ENCODE assay signal across 37 cellular contexts in the genomic region with DNA sequence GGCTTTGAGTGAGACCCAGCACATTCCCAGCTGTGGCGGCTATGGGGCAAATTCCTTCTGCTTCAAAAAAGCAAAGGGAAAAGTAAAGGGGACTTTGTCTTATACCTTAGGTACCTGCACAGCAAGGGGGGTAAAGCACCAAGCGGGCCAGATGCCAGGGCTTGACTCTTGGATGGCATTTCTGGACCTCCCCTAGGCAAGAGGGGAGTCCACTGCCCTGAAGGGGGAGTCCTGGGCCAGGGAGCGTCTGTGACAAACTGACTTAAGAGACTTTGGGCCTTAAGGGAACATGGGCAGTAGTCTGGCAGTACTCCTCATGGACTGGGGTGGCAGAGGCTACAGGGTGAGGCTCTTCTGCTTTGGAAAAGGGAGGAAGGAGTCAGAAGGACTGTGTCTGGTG. TPM values are rescaled to one million over a fixed set of nuclear protein-coding genes. Genes with fewer than 3 reads are reported as not detected.
"Had no signal": no experiment of that assay in that cellular context is flagged by ENCODE, and none has a peak within 500 bp of the region (broad histone marks: within the 10 kb centered on the region; RNA-seq: fewer than 3 reads in every experiment).

No MANE protein-coding gene starts in this region.

- H3K4me3 ChIP-seq: ascending aorta, breast epithelium, cardiac muscle cell, coronary artery, dorsolateral prefrontal cortex, esophagus muscularis mucosa, gastrocnemius medialis, heart left ventricle had no signal

- H3K4me1 Mint-ChIP-seq: activated CD4-positive, alpha-beta T cell treated with anti-CD3 and anti-CD28 coated beads for 36 hours; activated CD4-positive, alpha-beta T cell treated with anti-CD3 and anti-CD28 coated beads, Interleukin-2, amount 10 ng/mL, durations not matched to agents 24 days and 14 days; activated CD8-positive, alpha-beta memory T cell treated with anti-CD3 and anti-CD28 coated beads, Interleukin-2, amount 10 ng/mL, durations not matched to agents 7 days and 5 days; activated naive CD4-positive, alpha-beta T cell treated with anti-CD3 and anti-CD28 coated beads, Interleukin-2, amount 10 ng/mL, durations not matched to agents 7 days and 5 days; activated naive CD8-positive, alpha-beta T cell treated with anti-CD3 and anti-CD28 coated beads, Interleukin-2, amount 10 ng/mL, durations not matched to agents 7 days and 5 days; brain; T-helper 17 cell had no signal

- H3K4me1 ChIP-seq: ascending aorta, breast epithelium, esophagus muscularis mucosa, foreskin keratinocyte, gastrocnemius medialis, heart left ventricle had no signal

- H3K36me3 ChIP-seq: ascending aorta, breast epithelium, cardiac muscle cell, esophagus muscularis mucosa, gastrocnemius medialis, heart left ventricle, WERI-Rb-1 had no signal

- DNase-seq: activated CD4-positive, alpha-beta memory T cell treated with anti-CD3 and anti-CD28 coated beads for 36 hours; activated CD4-positive, alpha-beta T cell treated with anti-CD3 and anti-CD28 coated beads for 36 hours; activated CD4-positive, alpha-beta T cell treated with anti-CD3 and anti-CD28 coated beads, Interleukin-2, amount 10 ng/mL, durations not matched to agents 24 days and 14 days; activated CD4-positive, CD25-positive, alpha-beta regulatory T cell; activated CD4-positive, CD25-positive, alpha-beta regulatory T cell treated with anti-CD3 and anti-CD28 coated beads, Interleukin-2, amount 50 U/mL, for 72 hours; activated CD8-positive, alpha-beta memory T cell treated with anti-CD3 and anti-CD28 coated beads, Interleukin-2, amount 10 ng/mL, durations not matched to agents 7 days and 5 days; activated CD8-positive, alpha-beta memory T cell treated with anti-CD3 and anti-CD28 coated beads, Interleukin-2, amount 50 U/mL, for 4 hours; activated CD8-positive, alpha-beta T cell treated with anti-CD3 and anti-CD28 coated beads, Interleukin-2, amount 10 ng/mL, durations not matched to agents 7 days and 5 days; activated gamma-delta T cell; activated naive CD4-positive, alpha-beta T cell; activated naive CD4-positive, alpha-beta T cell treated with anti-CD3 and anti-CD28 coated beads, Interleukin-2, amount 10 ng/mL, durations not matched to agents 7 days and 5 days; activated naive CD8-positive, alpha-beta T cell treated with anti-CD3 and anti-CD28 coated beads, Interleukin-2, amount 10 ng/mL, durations not matched to agents 7 days and 5 days; activated T-cell treated with anti-CD3 and anti-CD28 coated beads, Interleukin-2, amount 50 U/mL, for 1 hour; activated T-cell treated with anti-CD3 and anti-CD28 coated beads, Interleukin-2, amount 50 U/mL, for 72 hours; central memory CD4-positive, alpha-beta T cell; cerebellar nuclear complex; dorsolateral prefrontal cortex; effector memory CD4-positive, alpha-beta T cell; erythroblast; foreskin keratinocyte; gastrocnemius medialis; glutamatergic neuron; heart left ventricle; T-helper 1 cell; T-helper 17 cell; T1000; WERI-Rb-1 had no signal

- H3K27me3 ChIP-seq: ascending aorta, breast epithelium, dorsolateral prefrontal cortex, esophagus muscularis mucosa, foreskin keratinocyte, gastrocnemius medialis had no signal

- H3K27me3 Mint-ChIP-seq: activated naive CD4-positive, alpha-beta T cell treated with anti-CD3 and anti-CD28 coated beads, Interleukin-2, amount 10 ng/mL, durations not matched to agents 7 days and 5 days had no signal

- H3K27ac Mint-ChIP-seq: activated CD4-positive, alpha-beta memory T cell treated with anti-CD3 and anti-CD28 coated beads for 36 hours; activated CD4-positive, alpha-beta T cell treated with anti-CD3 and anti-CD28 coated beads for 36 hours; activated CD4-positive, alpha-beta T cell treated with anti-CD3 and anti-CD28 coated beads, Interleukin-2, amount 10 ng/mL, durations not matched to agents 24 days and 14 days; activated CD8-positive, alpha-beta memory T cell treated with anti-CD3 and anti-CD28 coated beads, Interleukin-2, amount 10 ng/mL, durations not matched to agents 7 days and 5 days; activated CD8-positive, alpha-beta T cell treated with anti-CD3 and anti-CD28 coated beads, Interleukin-2, amount 10 ng/mL, durations not matched to agents 7 days and 5 days; activated naive CD4-positive, alpha-beta T cell treated with anti-CD3 and anti-CD28 coated beads, Interleukin-2, amount 10 ng/mL, durations not matched to agents 7 days and 5 days; activated naive CD4-positive, alpha-beta T cell treated with anti-CD3 and anti-CD28 coated beads, Interleukin-2, amount 50 U/mL, for 72 hours; activated naive CD8-positive, alpha-beta T cell treated with anti-CD3 and anti-CD28 coated beads, Interleukin-2, amount 10 ng/mL, durations not matched to agents 7 days and 5 days; activated T-cell treated with anti-CD3 and anti-CD28 coated beads, Interleukin-2, amount 50 U/mL, for 72 hours; brain; dendritic cell treated with granulocyte-macrophage colony-stimulating factor and Interleukin-4, amounts not matched to agents 40 ng/mL and 50 ng/mL, for 4 days; T-helper 17 cell; T-helper 2 cell treated with Interferon-gamma antibody and Interleukin-4, amounts not matched to agents 5 μg/mL and 100 μg/mL, for 36 hours had no signal

- H3K27ac ChIP-seq: ascending aorta, breast epithelium, cardiac muscle cell, coronary artery, dorsolateral prefrontal cortex, esophagus muscularis mucosa, foreskin keratinocyte, gastrocnemius medialis, heart left ventricle, WERI-Rb-1 had no signal

- ATAC-seq: activated CD4-positive, alpha-beta T cell treated with anti-CD3 and anti-CD28 coated beads for 36 hours; activated CD8-positive, alpha-beta memory T cell treated with anti-CD3 and anti-CD28 coated beads, Interleukin-2, amount 10 ng/mL, durations not matched to agents 7 days and 5 days; activated CD8-positive, alpha-beta T cell treated with anti-CD3 and anti-CD28 coated beads, Interleukin-2, amount 10 ng/mL, durations not matched to agents 7 days and 5 days; activated naive CD4-positive, alpha-beta T cell treated with anti-CD3 and anti-CD28 coated beads, Interleukin-2, amount 50 U/mL, for 72 hours; activated T-cell treated with anti-CD3 and anti-CD28 coated beads, Interleukin-2, amount 50 U/mL, for 72 hours; foreskin keratinocyte; gastrocnemius medialis; heart left ventricle; T-helper 17 cell had no signal

- H3K9me3 ChIP-seq: ascending aorta, gastrocnemius medialis had no signal

- H3K4me3 Mint-ChIP-seq: activated CD4-positive, alpha-beta memory T cell treated with anti-CD3 and anti-CD28 coated beads for 36 hours; activated CD4-positive, alpha-beta T cell treated with anti-CD3 and anti-CD28 coated beads for 36 hours; activated CD4-positive, alpha-beta T cell treated with anti-CD3 and anti-CD28 coated beads, Interleukin-2, amount 10 ng/mL, durations not matched to agents 24 days and 14 days; activated CD8-positive, alpha-beta memory T cell treated with anti-CD3 and anti-CD28 coated beads, Interleukin-2, amount 10 ng/mL, durations not matched to agents 7 days and 5 days; activated CD8-positive, alpha-beta T cell treated with anti-CD3 and anti-CD28 coated beads, Interleukin-2, amount 10 ng/mL, durations not matched to agents 7 days and 5 days; activated naive CD4-positive, alpha-beta T cell treated with anti-CD3 and anti-CD28 coated beads, Interleukin-2, amount 10 ng/mL, durations not matched to agents 7 days and 5 days; activated naive CD8-positive, alpha-beta T cell treated with anti-CD3 and anti-CD28 coated beads, Interleukin-2, amount 10 ng/mL, durations not matched to agents 7 days and 5 days; activated T-cell treated with anti-CD3 and anti-CD28 coated beads, Interleukin-2, amount 50 U/mL, for 72 hours; brain; dendritic cell treated with granulocyte-macrophage colony-stimulating factor and Interleukin-4, amounts not matched to agents 40 ng/mL and 50 ng/mL, for 4 days; T-helper 17 cell; T-helper 2 cell treated with Interferon-gamma antibody and Interleukin-4, amounts not matched to agents 5 μg/mL and 100 μg/mL, for 36 hours had no signal

- H3K9me3 Mint-ChIP-seq: activated CD4-positive, alpha-beta memory T cell treated with anti-CD3 and anti-CD28 coated beads for 36 hours; activated CD4-positive, alpha-beta T cell treated with anti-CD3 and anti-CD28 coated beads, Interleukin-2, amount 10 ng/mL, durations not matched to agents 24 days and 14 days; activated naive CD4-positive, alpha-beta T cell treated with anti-CD3 and anti-CD28 coated beads, Interleukin-2, amount 10 ng/mL, durations not matched to agents 7 days and 5 days; dendritic cell treated with granulocyte-macrophage colony-stimulating factor and Interleukin-4, amounts not matched to agents 40 ng/mL and 50 ng/mL, for 4 days; T-helper 2 cell treated with Interferon-gamma antibody and Interleukin-4, amounts not matched to agents 5 μg/mL and 100 μg/mL, for 36 hours had no signal

- H3K36me3 Mint-ChIP-seq: activated CD4-positive, alpha-beta memory T cell treated with anti-CD3 and anti-CD28 coated beads for 36 hours; activated CD8-positive, alpha-beta memory T cell treated with anti-CD3 and anti-CD28 coated beads, Interleukin-2, amount 10 ng/mL, durations not matched to agents 7 days and 5 days; activated naive CD4-positive, alpha-beta T cell treated with anti-CD3 and anti-CD28 coated beads, Interleukin-2, amount 10 ng/mL, durations not matched to agents 7 days and 5 days; activated naive CD4-positive, alpha-beta T cell treated with anti-CD3 and anti-CD28 coated beads, Interleukin-2, amount 50 U/mL, for 72 hours; activated naive CD8-positive, alpha-beta T cell treated with anti-CD3 and anti-CD28 coated beads, Interleukin-2, amount 10 ng/mL, durations not matched to agents 7 days and 5 days; brain had no signal

RNA-seq across cellular contexts. Expression of a gene that starts 16.1 kb away (rescaled TPM):
- total RNA-seq: activated CD4-positive, alpha-beta memory T cell treated with anti-CD3 and anti-CD28 coated beads for 36 hours; activated CD4-positive, alpha-beta T cell treated with anti-CD3 and anti-CD28 coated beads for 36 hours; activated CD4-positive, alpha-beta T cell treated with anti-CD3 and anti-CD28 coated beads, Interleukin-2, amount 10 ng/mL, durations not matched to agents 24 days and 14 days; activated CD8-positive, alpha-beta memory T cell treated with anti-CD3 and anti-CD28 coated beads for 36 hours; activated CD8-positive, alpha-beta memory T cell treated with anti-CD3 and anti-CD28 coated beads, Interleukin-2, amount 10 ng/mL, durations not matched to agents 7 days and 5 days; activated CD8-positive, alpha-beta T cell treated with anti-CD3 and anti-CD28 coated beads, Interleukin-2, amount 10 ng/mL, durations not matched to agents 7 days and 5 days; activated naive CD4-positive, alpha-beta T cell treated with anti-CD3 and anti-CD28 coated beads, Interleukin-2, amount 50 U/mL, for 72 hours; activated naive CD8-positive, alpha-beta T cell treated with anti-CD3 and anti-CD28 coated beads, Interleukin-2, amount 10 ng/mL, durations not matched to agents 7 days and 5 days; activated T-cell treated with anti-CD3 and anti-CD28 coated beads, Interleukin-2, amount 50 U/mL, for 72 hours; ascending aorta; cardiac muscle cell; foreskin keratinocyte; T-helper 17 cell had no signal
- polyA plus RNA-seq: cardiac muscle cell, foreskin keratinocyte had no signal
